8 cellular contexts compared by ENCODE assay signal in the genomic region with DNA sequence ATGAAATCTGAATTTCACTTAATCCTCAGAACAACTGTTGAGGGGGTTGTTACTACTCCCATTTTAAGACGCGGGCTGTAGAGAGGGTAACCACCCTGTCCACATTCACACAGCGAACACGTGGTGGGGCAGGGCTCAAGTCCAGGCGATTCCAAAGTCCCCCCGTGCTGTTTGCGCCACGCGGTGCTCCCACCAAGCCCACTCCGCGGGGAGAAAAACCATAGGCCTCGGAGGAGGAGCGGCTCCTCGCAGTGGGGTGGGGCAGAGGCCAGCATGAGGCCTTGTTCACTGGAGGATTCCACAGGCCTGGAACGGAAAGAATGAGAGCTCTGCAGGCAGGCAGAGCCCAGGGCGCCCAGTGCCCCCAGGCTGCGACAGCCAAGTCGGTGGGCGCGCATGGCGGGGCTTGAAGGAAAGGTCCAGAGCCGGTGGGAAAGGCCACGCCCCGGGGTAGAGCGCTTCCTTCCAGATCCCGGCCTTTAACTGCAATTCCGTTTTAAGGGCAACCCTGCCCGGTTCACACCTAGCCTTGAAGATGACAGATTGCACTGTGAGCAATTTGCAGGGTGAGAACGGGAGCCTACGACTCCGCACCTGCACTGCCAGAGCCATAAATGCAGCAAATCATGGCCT.
A peak's percentile ranks its signal among the peaks of the same experiment; 100 is the strongest.
DNase-seq lines count a peak whose midpoint lies in the region; ATAC-seq and TF ChIP-seq lines count a peak whose summit lies in the region.

No MANE protein-coding gene starts in this region.

- intact Hi-C loops in activated B cell treated with CpG ODN at 0.5 μM for 24 hours (cut with micrococcal nuclease), result loop anchor here (1.0 to 10.0 kb wide), 4 partner anchors 41 to 1026 kb away; no protein-coding TSS in a partner anchor
- intact Hi-C loops in right lobe of liver (cut with DNase I), result loop anchor here (5.0 kb wide), 2 partner anchors 147 to 162 kb away; a partner anchor contains a TSS

- H3K9me3 ChIP-seq in right lobe of liver, result no peaks in the 10 kb centered on the region

- DNase-seq in DMS153 (lab: John Stamatoyannopoulos, UW), result peak; percentile 53
- peak; percentile 75 for DNase-seq in H7
- peak; percentile 52 to 95 (median 93) for DNase-seq in NCI-H1417 (lab: John Stamatoyannopoulos, UW)
- DNase-seq in activated B cell treated with CpG ODN at 0.5 μM for 24 hours, result peak; percentile 50
- peak; percentile 86 for DNase-seq in cerebellar cortex (ENCODE audit: low spot score)
- peak; percentile 43 to 74 (median 61) for DNase-seq in right lobe of liver
- peak; percentile 40 to 81 for DNase-seq in stimulated activated effector memory CD8-positive, alpha-beta T cell treated with anti-CD3 and anti-CD28 coated beads, Interleukin-12 subunit alpha, Interleukin-12 subunit beta, amount 100 ng/mL, for 72 hours (ENCODE audit: low spot score in 2 of 2)
- no peak for DNase-seq in amniotic stem cell (lab: John Stamatoyannopoulos, UW)

- peaks cover 4% of the 10 kb centered on the region for H3K36me3 Mint-ChIP-seq in activated B cell treated with CpG ODN at 0.5 μM for 24 hours (ENCODE audit: low read depth)
- peaks cover 21% of the 10 kb centered on the region for H3K36me3 Mint-ChIP-seq in stimulated activated effector memory CD8-positive, alpha-beta T cell treated with anti-CD3 and anti-CD28 coated beads, Interleukin-12 subunit alpha, Interleukin-12 subunit beta, amount 100 ng/mL, for 72 hours

- no peaks in the 10 kb centered on the region for H3K9me3 Mint-ChIP-seq in activated B cell treated with CpG ODN at 0.5 μM for 24 hours
- H3K9me3 Mint-ChIP-seq in stimulated activated effector memory CD8-positive, alpha-beta T cell treated with anti-CD3 and anti-CD28 coated beads, Interleukin-12 subunit alpha, Interleukin-12 subunit beta, amount 100 ng/mL, for 72 hours, result no peaks in the 10 kb centered on the region

- H3K4me3 Mint-ChIP-seq in activated B cell treated with CpG ODN at 0.5 μM for 24 hours, result peak overlapping the region; percentile 85
- H3K4me3 Mint-ChIP-seq in stimulated activated effector memory CD8-positive, alpha-beta T cell treated with anti-CD3 and anti-CD28 coated beads, Interleukin-12 subunit alpha, Interleukin-12 subunit beta, amount 100 ng/mL, for 72 hours, result peak overlapping the region; percentile 68

- peaks cover 73% of the 10 kb centered on the region for H3K4me1 Mint-ChIP-seq in activated B cell treated with CpG ODN at 0.5 μM for 24 hours
- peaks cover 59% of the 10 kb centered on the region for H3K4me1 Mint-ChIP-seq in stimulated activated effector memory CD8-positive, alpha-beta T cell treated with anti-CD3 and anti-CD28 coated beads, Interleukin-12 subunit alpha, Interleukin-12 subunit beta, amount 100 ng/mL, for 72 hours

- H3K27me3 ChIP-seq in H7 (ENCODE audit: control insufficient read depth, insufficient read depth, low read length) (0 out of 2 replicates have a peak, but pooled peaks cover 2% of the 10 kb centered on the region), right lobe of liver (no peaks in the 10 kb centered on the region)

- peak overlapping the region; percentile 76 to 91 (median 85) for H3K27ac ChIP-seq in right lobe of liver

- no peak for TF ChIP-seq CTCF in activated B cell treated with CpG ODN at 0.5 μM for 24 hours (IDR thresholded peaks at IDR 0.05)
- TF ChIP-seq CTCF in right lobe of liver (IDR thresholded peaks at IDR 0.05), result no peak

- H3K27me3 Mint-ChIP-seq in activated B cell treated with CpG ODN at 0.5 μM for 24 hours, result no peaks in the 10 kb centered on the region

- POLR2A ChIA-PET in activated B cell treated with CpG ODN at 0.5 μM for 24 hours (lab: Charles Lee), result interaction anchor here (0.8 to 8.0 kb wide), 30 partner anchors 9 to 418 kb away, joined by 3 to 247 read pairs (median 6); a partner anchor contains a TSS

- peaks cover 4 to 16% (median 8%) of the 10 kb centered on the region in 4 donors for H3K4me1 ChIP-seq in right lobe of liver

- CTCF ChIA-PET in activated B cell treated with CpG ODN at 0.5 μM for 24 hours (lab: Charles Lee), result interaction anchor here (1.1 to 3.8 kb wide), 9 partner anchors 18 to 419 kb away, joined by 3 to 29 read pairs (median 5); a partner anchor contains a TSS

- WGBS in right lobe of liver (ENCODE audit: insufficient coverage, low coverage, low lambda C conversion rate, missing lambda C conversion rate), result 14% methylated on average over 7 of the region's 31 CpGs

- peak overlapping the region; percentile 98 for H3K27ac Mint-ChIP-seq in activated B cell treated with CpG ODN at 0.5 μM for 24 hours
- H3K27ac Mint-ChIP-seq in stimulated activated effector memory CD8-positive, alpha-beta T cell treated with anti-CD3 and anti-CD28 coated beads, Interleukin-12 subunit alpha, Interleukin-12 subunit beta, amount 100 ng/mL, for 72 hours, result peak overlapping the region; percentile 95

- ATAC-seq in activated B cell treated with CpG ODN at 0.5 μM for 24 hours (ENCODE audit: low read depth) (peak; percentile 20), right lobe of liver (peak; percentile 8 to 45 (median 26))
- ATAC-seq in stimulated activated effector memory CD8-positive, alpha-beta T cell treated with anti-CD3 and anti-CD28 coated beads, Interleukin-12 subunit alpha, Interleukin-12 subunit beta, amount 100 ng/mL, for 72 hours, result peak; percentile 69

- TF ChIP-seq POLR2A in right lobe of liver (IDR thresholded peaks at IDR 0.05), result no peak

- H3K36me3 ChIP-seq in H7 (replicated peaks; ENCODE audit: control insufficient read depth, insufficient read depth, low read length), result no peaks in the 10 kb centered on the region
- H3K36me3 ChIP-seq in right lobe of liver, result no peaks in the 10 kb centered on the region

- H3K4me3 ChIP-seq in H7 (ENCODE audit: insufficient read depth, low read depth, low read length) (peak overlapping the region; percentile 20; the same call in 1 of the 2 replicates), right lobe of liver (peak overlapping the region; percentile 27 to 58 (median 46))
